ENCODE assay signal across 2 cellular contexts in the genomic region with DNA sequence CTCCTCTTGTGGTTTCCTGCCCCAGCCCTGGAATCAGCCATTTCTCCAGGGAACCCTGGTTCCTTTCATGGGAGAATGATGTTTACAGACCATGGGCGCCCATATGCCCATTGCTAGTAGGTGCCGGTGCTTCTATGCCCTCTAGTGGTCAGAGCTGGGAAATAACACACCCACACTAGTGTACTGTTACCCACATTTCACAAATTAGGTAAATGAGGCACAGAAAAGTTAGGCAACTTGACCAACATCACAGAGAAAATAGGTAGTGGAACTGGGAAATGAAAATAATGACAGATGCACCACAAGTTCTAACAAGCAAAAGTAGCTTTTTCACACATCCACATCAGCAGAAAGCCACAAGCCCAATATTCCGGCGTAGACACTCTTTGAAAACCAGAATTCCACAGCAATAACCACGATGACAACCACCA.
A peak's percentile ranks its signal among the peaks of the same experiment; 100 is the strongest.
TF ChIP-seq lines count a peak whose summit lies in the region.

No MANE protein-coding gene starts in this region.

TF ChIP-seq in A549, 52 proteins besides CTCF, POLR2A, EP300 and RAD21 (continued from another document):
- TF ChIP-seq, protein P1, sequence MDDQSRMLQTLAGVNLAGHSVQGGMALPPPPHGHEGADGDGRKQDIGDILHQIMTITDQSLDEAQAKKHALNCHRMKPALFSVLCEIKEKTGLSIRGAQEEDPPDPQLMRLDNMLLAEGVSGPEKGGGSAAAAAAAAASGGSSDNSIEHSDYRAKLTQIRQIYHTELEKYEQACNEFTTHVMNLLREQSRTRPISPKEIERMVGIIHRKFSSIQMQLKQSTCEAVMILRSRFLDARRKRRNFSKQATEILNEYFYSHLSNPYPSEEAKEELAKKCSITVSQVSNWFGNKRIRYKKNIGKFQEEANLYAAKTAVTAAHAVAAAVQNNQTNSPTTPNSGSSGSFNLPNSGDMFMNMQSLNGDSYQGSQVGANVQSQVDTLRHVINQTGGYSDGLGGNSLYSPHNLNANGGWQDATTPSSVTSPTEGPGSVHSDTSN (IDR thresholded peaks at IDR 0.05): peak; percentile 35; the same call in 1 of the 2 replicates
- no peak for TF ChIP-seq HOXB5 (CRISPR knock-in tag; IDR thresholded peaks at IDR 0.05)
- no peak for TF ChIP-seq JUN (IDR thresholded peaks at IDR 0.05)
- no peak for TF ChIP-seq SREBF2 (IDR thresholded peaks at IDR 0.05)
- TF ChIP-seq, protein P2, sequence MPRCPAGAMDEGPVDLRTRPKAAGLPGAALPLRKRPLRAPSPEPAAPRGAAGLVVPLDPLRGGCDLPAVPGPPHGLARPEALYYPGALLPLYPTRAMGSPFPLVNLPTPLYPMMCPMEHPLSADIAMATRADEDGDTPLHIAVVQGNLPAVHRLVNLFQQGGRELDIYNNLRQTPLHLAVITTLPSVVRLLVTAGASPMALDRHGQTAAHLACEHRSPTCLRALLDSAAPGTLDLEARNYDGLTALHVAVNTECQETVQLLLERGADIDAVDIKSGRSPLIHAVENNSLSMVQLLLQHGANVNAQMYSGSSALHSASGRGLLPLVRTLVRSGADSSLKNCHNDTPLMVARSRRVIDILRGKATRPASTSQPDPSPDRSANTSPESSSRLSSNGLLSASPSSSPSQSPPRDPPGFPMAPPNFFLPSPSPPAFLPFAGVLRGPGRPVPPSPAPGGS (IDR thresholded peaks at IDR 0.05): no peak
- no peak for TF ChIP-seq EHF (CRISPR knock-in tag; IDR thresholded peaks at IDR 0.05)
- no peak for TF ChIP-seq ZNF302 (CRISPR knock-in tag; IDR thresholded peaks at IDR 0.05)
- no peak for TF ChIP-seq NFE2L2 (conservative IDR thresholded peaks at IDR 0.05; ENCODE audit: low read length)
- TF ChIP-seq NR3C1 (IDR thresholded peaks at IDR 0.05): no peak
- TF ChIP-seq HOXA7 (CRISPR knock-in tag; IDR thresholded peaks at IDR 0.05): no peak
- no peak for TF ChIP-seq FOSL2 (IDR thresholded peaks at IDR 0.05)
- TF ChIP-seq FOSL2 (CRISPR knock-in tag; IDR thresholded peaks at IDR 0.05): no peak
- no peak for TF ChIP-seq CBX2 (IDR thresholded peaks at IDR 0.05; ENCODE audit: borderline replicate concordance, low read depth)
- TF ChIP-seq TFCP2L1 (CRISPR knock-in tag; IDR thresholded peaks at IDR 0.05): no peak
- TF ChIP-seq, protein P3, sequence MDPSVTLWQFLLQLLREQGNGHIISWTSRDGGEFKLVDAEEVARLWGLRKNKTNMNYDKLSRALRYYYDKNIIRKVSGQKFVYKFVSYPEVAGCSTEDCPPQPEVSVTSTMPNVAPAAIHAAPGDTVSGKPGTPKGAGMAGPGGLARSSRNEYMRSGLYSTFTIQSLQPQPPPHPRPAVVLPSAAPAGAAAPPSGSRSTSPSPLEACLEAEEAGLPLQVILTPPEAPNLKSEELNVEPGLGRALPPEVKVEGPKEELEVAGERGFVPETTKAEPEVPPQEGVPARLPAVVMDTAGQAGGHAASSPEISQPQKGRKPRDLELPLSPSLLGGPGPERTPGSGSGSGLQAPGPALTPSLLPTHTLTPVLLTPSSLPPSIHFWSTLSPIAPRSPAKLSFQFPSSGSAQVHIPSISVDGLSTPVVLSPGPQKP (IDR thresholded peaks at IDR 0.05; ENCODE audit: low read depth, low read length): no peak
- no peak for TF ChIP-seq BHLHE40 (IDR thresholded peaks at IDR 0.05; ENCODE audit: low read depth, low read length)
- TF ChIP-seq RFX5 (IDR thresholded peaks at IDR 0.05): no peak
- TF ChIP-seq NPAS2 (CRISPR knock-in tag; IDR thresholded peaks at IDR 0.05; ENCODE audit: borderline replicate concordance): no peak
- TF ChIP-seq, protein P4, sequence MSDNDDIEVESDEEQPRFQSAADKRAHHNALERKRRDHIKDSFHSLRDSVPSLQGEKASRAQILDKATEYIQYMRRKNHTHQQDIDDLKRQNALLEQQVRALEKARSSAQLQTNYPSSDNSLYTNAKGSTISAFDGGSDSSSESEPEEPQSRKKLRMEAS (IDR thresholded peaks at IDR 0.05): peak; percentile 43; the same call in 1 of the 2 replicates
- no peak for TF ChIP-seq MAZ (IDR thresholded peaks at IDR 0.05; ENCODE audit: borderline replicate concordance, low read depth, low read length)
- no peak for TF ChIP-seq FOSB (CRISPR knock-in tag; IDR thresholded peaks at IDR 0.05)
- TF ChIP-seq SMC3 (IDR thresholded peaks at IDR 0.05): 0 out of 3 replicates have a peak, but pooled peaks have one; percentile 27
- no peak for TF ChIP-seq CEBPB (IDR thresholded peaks at IDR 0.05)

TF ChIP-seq in WTC11, 78 proteins besides CTCF, POLR2A, EP300 and RAD21 (continued from another document):
- TF ChIP-seq, protein P5, sequence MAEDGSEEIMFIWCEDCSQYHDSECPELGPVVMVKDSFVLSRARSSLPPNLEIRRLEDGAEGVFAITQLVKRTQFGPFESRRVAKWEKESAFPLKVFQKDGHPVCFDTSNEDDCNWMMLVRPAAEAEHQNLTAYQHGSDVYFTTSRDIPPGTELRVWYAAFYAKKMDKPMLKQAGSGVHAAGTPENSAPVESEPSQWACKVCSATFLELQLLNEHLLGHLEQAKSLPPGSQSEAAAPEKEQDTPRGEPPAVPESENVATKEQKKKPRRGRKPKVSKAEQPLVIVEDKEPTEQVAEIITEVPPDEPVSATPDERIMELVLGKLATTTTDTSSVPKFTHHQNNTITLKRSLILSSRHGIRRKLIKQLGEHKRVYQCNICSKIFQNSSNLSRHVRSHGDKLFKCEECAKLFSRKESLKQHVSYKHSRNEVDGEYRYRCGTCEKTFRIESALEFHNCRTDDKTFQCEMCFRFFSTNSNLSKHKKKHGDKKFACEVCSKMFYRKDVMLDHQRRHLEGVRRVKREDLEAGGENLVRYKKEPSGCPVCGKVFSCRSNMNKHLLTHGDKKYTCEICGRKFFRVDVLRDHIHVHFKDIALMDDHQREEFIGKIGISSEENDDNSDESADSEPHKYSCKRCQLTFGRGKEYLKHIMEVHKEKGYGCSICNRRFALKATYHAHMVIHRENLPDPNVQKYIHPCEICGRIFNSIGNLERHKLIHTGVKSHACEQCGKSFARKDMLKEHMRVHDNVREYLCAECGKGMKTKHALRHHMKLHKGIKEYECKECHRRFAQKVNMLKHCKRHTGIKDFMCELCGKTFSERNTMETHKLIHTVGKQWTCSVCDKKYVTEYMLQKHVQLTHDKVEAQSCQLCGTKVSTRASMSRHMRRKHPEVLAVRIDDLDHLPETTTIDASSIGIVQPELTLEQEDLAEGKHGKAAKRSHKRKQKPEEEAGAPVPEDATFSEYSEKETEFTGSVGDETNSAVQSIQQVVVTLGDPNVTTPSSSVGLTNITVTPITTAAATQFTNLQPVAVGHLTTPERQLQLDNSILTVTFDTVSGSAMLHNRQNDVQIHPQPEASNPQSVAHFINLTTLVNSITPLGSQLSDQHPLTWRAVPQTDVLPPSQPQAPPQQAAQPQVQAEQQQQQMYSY (CRISPR knock-in tag; IDR thresholded peaks at IDR 0.05): no peak
- TF ChIP-seq TP53 (CRISPR knock-in tag; IDR thresholded peaks at IDR 0.05) (no peak), NFATC4 (CRISPR knock-in tag; IDR thresholded peaks at IDR 0.05) (no peak), NFYB (CRISPR knock-in tag; conservative IDR thresholded peaks at IDR 0.05; ENCODE audit: low read depth) (no peak), PRRX2 (CRISPR knock-in tag; IDR thresholded peaks at IDR 0.05) (no peak), TEAD1 (CRISPR knock-in tag; IDR thresholded peaks at IDR 0.05) (no peak), FOXK1 (CRISPR knock-in tag; IDR thresholded peaks at IDR 0.05) (no peak), CREB1 (CRISPR knock-in tag; IDR thresholded peaks at IDR 0.05) (no peak), ZNF263 (CRISPR knock-in tag; IDR thresholded peaks at IDR 0.05; ENCODE audit: low read depth) (no peak), ATF1 (CRISPR knock-in tag; IDR thresholded peaks at IDR 0.05) (no peak)
- TF ChIP-seq, protein P6, sequence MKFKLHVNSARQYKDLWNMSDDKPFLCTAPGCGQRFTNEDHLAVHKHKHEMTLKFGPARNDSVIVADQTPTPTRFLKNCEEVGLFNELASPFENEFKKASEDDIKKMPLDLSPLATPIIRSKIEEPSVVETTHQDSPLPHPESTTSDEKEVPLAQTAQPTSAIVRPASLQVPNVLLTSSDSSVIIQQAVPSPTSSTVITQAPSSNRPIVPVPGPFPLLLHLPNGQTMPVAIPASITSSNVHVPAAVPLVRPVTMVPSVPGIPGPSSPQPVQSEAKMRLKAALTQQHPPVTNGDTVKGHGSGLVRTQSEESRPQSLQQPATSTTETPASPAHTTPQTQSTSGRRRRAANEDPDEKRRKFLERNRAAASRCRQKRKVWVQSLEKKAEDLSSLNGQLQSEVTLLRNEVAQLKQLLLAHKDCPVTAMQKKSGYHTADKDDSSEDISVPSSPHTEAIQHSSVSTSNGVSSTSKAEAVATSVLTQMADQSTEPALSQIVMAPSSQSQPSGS (CRISPR knock-in tag; IDR thresholded peaks at IDR 0.05; ENCODE audit: borderline replicate concordance, low read depth): no peak
- TF ChIP-seq, protein P7, sequence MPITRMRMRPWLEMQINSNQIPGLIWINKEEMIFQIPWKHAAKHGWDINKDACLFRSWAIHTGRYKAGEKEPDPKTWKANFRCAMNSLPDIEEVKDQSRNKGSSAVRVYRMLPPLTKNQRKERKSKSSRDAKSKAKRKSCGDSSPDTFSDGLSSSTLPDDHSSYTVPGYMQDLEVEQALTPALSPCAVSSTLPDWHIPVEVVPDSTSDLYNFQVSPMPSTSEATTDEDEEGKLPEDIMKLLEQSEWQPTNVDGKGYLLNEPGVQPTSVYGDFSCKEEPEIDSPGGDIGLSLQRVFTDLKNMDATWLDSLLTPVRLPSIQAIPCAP (CRISPR knock-in tag; IDR thresholded peaks at IDR 0.05): no peak
- TF ChIP-seq, protein P8, sequence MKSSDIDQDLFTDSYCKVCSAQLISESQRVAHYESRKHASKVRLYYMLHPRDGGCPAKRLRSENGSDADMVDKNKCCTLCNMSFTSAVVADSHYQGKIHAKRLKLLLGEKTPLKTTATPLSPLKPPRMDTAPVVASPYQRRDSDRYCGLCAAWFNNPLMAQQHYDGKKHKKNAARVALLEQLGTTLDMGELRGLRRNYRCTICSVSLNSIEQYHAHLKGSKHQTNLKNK (CRISPR knock-in tag; IDR thresholded peaks at IDR 0.05): no peak
- TF ChIP-seq, protein P9, sequence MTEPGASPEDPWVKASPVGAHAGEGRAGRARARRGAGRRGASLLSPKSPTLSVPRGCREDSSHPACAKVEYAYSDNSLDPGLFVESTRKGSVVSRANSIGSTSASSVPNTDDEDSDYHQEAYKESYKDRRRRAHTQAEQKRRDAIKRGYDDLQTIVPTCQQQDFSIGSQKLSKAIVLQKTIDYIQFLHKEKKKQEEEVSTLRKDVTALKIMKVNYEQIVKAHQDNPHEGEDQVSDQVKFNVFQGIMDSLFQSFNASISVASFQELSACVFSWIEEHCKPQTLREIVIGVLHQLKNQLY (CRISPR knock-in tag; IDR thresholded peaks at IDR 0.05): no peak
- TF ChIP-seq, protein P10, sequence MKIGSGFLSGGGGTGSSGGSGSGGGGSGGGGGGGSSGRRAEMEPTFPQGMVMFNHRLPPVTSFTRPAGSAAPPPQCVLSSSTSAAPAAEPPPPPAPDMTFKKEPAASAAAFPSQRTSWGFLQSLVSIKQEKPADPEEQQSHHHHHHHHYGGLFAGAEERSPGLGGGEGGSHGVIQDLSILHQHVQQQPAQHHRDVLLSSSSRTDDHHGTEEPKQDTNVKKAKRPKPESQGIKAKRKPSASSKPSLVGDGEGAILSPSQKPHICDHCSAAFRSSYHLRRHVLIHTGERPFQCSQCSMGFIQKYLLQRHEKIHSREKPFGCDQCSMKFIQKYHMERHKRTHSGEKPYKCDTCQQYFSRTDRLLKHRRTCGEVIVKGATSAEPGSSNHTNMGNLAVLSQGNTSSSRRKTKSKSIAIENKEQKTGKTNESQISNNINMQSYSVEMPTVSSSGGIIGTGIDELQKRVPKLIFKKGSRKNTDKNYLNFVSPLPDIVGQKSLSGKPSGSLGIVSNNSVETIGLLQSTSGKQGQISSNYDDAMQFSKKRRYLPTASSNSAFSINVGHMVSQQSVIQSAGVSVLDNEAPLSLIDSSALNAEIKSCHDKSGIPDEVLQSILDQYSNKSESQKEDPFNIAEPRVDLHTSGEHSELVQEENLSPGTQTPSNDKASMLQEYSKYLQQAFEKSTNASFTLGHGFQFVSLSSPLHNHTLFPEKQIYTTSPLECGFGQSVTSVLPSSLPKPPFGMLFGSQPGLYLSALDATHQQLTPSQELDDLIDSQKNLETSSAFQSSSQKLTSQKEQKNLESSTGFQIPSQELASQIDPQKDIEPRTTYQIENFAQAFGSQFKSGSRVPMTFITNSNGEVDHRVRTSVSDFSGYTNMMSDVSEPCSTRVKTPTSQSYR (CRISPR knock-in tag; IDR thresholded peaks at IDR 0.05): no peak
- TF ChIP-seq, protein P11, sequence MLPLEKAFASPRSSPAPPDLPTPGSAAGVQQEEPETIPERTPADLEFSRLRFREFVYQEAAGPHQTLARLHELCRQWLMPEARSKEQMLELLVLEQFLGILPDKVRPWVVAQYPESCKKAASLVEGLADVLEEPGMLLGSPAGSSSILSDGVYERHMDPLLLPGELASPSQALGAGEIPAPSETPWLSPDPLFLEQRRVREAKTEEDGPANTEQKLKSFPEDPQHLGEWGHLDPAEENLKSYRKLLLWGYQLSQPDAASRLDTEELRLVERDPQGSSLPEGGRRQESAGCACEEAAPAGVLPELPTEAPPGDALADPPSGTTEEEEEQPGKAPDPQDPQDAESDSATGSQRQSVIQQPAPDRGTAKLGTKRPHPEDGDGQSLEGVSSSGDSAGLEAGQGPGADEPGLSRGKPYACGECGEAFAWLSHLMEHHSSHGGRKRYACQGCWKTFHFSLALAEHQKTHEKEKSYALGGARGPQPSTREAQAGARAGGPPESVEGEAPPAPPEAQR (CRISPR knock-in tag; IDR thresholded peaks at IDR 0.05): no peak
TF ChIP-seq in WTC11: peak in this region for 0.
